In the genomic region with DNA sequence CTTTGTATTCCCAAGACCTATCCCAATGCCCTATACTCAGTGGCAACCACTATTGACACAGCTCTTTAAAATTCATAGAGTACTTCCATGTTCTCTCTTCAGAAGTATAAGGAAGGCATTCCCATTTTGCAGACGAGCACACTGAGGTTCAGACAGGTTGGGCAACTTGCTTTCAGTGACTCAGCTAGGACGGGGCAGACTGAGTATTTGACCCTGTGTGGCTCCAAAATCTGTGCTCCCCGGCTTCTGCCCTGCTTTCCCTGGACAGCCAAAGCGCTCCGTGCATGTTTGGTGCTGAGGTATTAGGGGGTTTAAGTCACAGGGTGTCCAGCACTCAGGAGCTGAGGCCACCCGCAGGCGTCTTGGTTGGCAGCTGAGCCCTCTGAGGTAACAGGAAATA, we compare ENCODE assay signal across 1 cellular context.
TF ChIP-seq lines count a peak whose summit lies in the region.

No MANE protein-coding gene starts in this region.

TF ChIP-seq in GM23338, 12 proteins besides CTCF, POLR2A, EP300 and RAD21 (continued from another document):
- TF ChIP-seq, protein P1, sequence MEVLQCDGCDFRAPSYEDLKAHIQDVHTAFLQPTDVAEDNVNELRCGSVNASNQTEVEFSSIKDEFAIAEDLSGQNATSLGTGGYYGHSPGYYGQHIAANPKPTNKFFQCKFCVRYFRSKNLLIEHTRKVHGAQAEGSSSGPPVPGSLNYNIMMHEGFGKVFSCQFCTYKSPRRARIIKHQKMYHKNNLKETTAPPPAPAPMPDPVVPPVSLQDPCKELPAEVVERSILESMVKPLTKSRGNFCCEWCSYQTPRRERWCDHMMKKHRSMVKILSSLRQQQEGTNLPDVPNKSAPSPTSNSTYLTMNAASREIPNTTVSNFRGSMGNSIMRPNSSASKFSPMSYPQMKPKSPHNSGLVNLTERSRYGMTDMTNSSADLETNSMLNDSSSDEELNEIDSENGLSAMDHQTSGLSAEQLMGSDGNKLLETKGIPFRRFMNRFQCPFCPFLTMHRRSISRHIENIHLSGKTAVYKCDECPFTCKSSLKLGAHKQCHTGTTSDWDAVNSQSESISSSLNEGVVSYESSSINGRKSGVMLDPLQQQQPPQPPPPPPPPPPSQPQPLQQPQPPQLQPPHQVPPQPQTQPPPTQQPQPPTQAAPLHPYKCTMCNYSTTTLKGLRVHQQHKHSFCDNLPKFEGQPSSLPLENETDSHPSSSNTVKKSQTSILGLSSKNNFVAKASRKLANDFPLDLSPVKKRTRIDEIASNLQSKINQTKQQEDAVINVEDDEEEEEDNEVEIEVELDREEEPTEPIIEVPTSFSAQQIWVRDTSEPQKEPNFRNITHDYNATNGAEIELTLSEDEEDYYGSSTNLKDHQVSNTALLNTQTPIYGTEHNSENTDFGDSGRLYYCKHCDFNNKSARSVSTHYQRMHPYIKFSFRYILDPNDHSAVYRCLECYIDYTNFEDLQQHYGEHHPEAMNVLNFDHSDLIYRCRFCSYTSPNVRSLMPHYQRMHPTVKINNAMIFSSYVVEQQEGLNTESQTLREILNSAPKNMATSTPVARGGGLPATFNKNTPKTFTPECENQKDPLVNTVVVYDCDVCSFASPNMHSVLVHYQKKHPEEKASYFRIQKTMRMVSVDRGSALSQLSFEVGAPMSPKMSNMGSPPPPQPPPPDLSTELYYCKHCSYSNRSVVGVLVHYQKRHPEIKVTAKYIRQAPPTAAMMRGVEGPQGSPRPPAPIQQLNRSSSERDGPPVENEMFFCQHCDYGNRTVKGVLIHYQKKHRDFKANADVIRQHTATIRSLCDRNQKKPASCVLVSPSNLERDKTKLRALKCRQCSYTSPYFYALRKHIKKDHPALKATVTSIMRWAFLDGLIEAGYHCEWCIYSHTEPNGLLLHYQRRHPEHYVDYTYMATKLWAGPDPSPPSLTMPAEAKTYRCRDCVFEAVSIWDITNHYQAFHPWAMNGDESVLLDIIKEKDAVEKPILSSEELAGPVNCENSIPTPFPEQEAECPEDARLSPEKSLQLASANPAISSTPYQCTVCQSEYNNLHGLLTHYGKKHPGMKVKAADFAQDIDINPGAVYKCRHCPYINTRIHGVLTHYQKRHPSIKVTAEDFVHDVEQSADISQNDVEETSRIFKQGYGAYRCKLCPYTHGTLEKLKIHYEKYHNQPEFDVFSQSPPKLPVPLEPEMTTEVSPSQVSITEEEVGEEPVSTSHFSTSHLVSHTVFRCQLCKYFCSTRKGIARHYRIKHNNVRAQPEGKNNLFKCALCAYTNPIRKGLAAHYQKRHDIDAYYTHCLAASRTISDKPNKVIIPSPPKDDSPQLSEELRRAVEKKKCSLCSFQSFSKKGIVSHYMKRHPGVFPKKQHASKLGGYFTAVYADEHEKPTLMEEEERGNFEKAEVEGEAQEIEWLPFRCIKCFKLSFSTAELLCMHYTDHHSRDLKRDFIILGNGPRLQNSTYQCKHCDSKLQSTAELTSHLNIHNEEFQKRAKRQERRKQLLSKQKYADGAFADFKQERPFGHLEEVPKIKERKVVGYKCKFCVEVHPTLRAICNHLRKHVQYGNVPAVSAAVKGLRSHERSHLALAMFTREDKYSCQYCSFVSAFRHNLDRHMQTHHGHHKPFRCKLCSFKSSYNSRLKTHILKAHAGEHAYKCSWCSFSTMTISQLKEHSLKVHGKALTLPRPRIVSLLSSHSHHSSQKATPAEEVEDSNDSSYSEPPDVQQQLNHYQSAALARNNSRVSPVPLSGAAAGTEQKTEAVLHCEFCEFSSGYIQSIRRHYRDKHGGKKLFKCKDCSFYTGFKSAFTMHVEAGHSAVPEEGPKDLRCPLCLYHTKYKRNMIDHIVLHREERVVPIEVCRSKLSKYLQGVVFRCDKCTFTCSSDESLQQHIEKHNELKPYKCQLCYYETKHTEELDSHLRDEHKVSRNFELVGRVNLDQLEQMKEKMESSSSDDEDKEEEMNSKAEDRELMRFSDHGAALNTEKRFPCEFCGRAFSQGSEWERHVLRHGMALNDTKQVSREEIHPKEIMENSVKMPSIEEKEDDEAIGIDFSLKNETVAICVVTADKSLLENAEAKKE (CRISPR knock-in tag; IDR thresholded peaks at IDR 0.05), result no peak
- TF ChIP-seq CREB1 (CRISPR knock-in tag; IDR thresholded peaks at IDR 0.05; ENCODE audit: low read depth), result no peak
- TF ChIP-seq, protein P2, sequence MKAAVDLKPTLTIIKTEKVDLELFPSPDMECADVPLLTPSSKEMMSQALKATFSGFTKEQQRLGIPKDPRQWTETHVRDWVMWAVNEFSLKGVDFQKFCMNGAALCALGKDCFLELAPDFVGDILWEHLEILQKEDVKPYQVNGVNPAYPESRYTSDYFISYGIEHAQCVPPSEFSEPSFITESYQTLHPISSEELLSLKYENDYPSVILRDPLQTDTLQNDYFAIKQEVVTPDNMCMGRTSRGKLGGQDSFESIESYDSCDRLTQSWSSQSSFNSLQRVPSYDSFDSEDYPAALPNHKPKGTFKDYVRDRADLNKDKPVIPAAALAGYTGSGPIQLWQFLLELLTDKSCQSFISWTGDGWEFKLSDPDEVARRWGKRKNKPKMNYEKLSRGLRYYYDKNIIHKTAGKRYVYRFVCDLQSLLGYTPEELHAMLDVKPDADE (IDR thresholded peaks at IDR 0.05), result no peak
- no peak for TF ChIP-seq REST (IDR thresholded peaks at IDR 0.05; ENCODE audit: unreplicated experiment)
- no peak for TF ChIP-seq EZH2 (IDR thresholded peaks at IDR 0.05; ENCODE audit: low read depth, unreplicated experiment)
- no peak for TF ChIP-seq JUNB (IDR thresholded peaks at IDR 0.05; ENCODE audit: unreplicated experiment)
TF ChIP-seq in GM23338: peak in this region for 0.
